ENCODE assay signal across 16 cellular contexts in genomic region chr1:243594455-243594854, GRCh38.
DNase-seq lines count a peak whose midpoint lies in the region; ATAC-seq, FAIRE-seq and TF ChIP-seq lines count a peak whose summit lies in the region.
"Had no signal": no experiment of that assay in that cellular context is flagged by ENCODE, and none has a peak within 500 bp of the region (broad histone marks: within the 10 kb centered on the region; RNA-seq: fewer than 3 reads in every experiment).

No MANE protein-coding gene starts in this region.

- H3K9me3 Mint-ChIP-seq in CD8-positive, alpha-beta memory T cell = peaks cover 0 to 7% (median 3%) of the 10 kb centered on the region in 5 donors
- peaks cover 13% of the 10 kb centered on the region for H3K9me3 Mint-ChIP-seq in activated CD8-positive, alpha-beta T cell treated with anti-CD3 and anti-CD28 coated beads, Interleukin-2, amount 10 ng/mL, durations not matched to agents 7 days and 5 days (ENCODE audit: insufficient read depth)
- H3K9me3 Mint-ChIP-seq in immature natural killer cell = peaks cover 0 to 1% (median 0%) of the 10 kb centered on the region in 6 donors
- H3K9me3 Mint-ChIP-seq in activated T-cell treated with anti-CD3 and anti-CD28 coated beads, Interleukin-2, amount 50 U/mL, for 24 hours = peaks cover 8% of the 10 kb centered on the region

- H3K27ac ChIP-seq in CD8-positive, alpha-beta memory T cell (ENCODE audit: low read depth, low read length) = no peak overlapping the region
- H3K27ac ChIP-seq: C4-2B had no signal

- peaks cover 15 to 32% (median 20%) of the 10 kb centered on the region in 3 donors for H3K36me3 Mint-ChIP-seq in CD8-positive, alpha-beta memory T cell
- peaks cover 12% of the 10 kb centered on the region for H3K36me3 Mint-ChIP-seq in activated CD8-positive, alpha-beta T cell treated with anti-CD3 and anti-CD28 coated beads, Interleukin-2, amount 10 ng/mL, durations not matched to agents 7 days and 5 days (ENCODE audit: low read depth)
- peaks cover 4 to 27% (median 13%) of the 10 kb centered on the region in 3 donors for H3K36me3 Mint-ChIP-seq in immature natural killer cell
- H3K36me3 Mint-ChIP-seq in activated T-cell treated with anti-CD3 and anti-CD28 coated beads, Interleukin-2, amount 50 U/mL, for 24 hours (ENCODE audit: low read depth) = peaks cover 50% of the 10 kb centered on the region

- no peak for DNase-seq in CD8-positive, alpha-beta memory T cell
- DNase-seq in H54 (ENCODE audit: insufficient read length, low spot score) = no peak
- no peak for DNase-seq in activated CD8-positive, alpha-beta T cell treated with anti-CD3 and anti-CD28 coated beads, Interleukin-2, amount 10 ng/mL, durations not matched to agents 7 days and 5 days
- DNase-seq in immature natural killer cell = no peak
- DNase-seq in activated T-cell treated with anti-CD3 and anti-CD28 coated beads, Interleukin-2, amount 50 U/mL, for 24 hours = no peak
- DNase-seq in NCI-H82 treated with DMSO at 0.1 percent for 48 hours (lab: John Stamatoyannopoulos, UW; ENCODE audit: unreplicated experiment) = no peak
- DNase-seq in G401 (ENCODE audit: low spot score) = no peak
- DNase-seq: BE2C; CD4-positive, alpha-beta memory T cell; COR-L47; DND-41; GF-D8 had no signal

- FAIRE-seq in H54 (lab: Jason Lieb, UNC) = peak; percentile 20
- FAIRE-seq: A204.1 had no signal

- peaks cover 35 to 71% (median 65%) of the 10 kb centered on the region in 3 donors for H3K4me1 Mint-ChIP-seq in CD8-positive, alpha-beta memory T cell
- H3K4me1 Mint-ChIP-seq in activated CD8-positive, alpha-beta T cell treated with anti-CD3 and anti-CD28 coated beads, Interleukin-2, amount 10 ng/mL, durations not matched to agents 7 days and 5 days (ENCODE audit: low read depth) = peaks cover 37% of the 10 kb centered on the region
- peaks cover 33 to 43% of the 10 kb centered on the region in 2 donors for H3K4me1 Mint-ChIP-seq in immature natural killer cell
- H3K4me1 Mint-ChIP-seq in activated T-cell treated with anti-CD3 and anti-CD28 coated beads, Interleukin-2, amount 50 U/mL, for 24 hours (ENCODE audit: low read depth) = peaks cover 37% of the 10 kb centered on the region

- no peaks in the 10 kb centered on the region for H3K36me3 ChIP-seq in CD8-positive, alpha-beta memory T cell (ENCODE audit: insufficient read depth, low read length)
- H3K36me3 ChIP-seq: BE2C had no signal

- no peak for ATAC-seq in activated CD8-positive, alpha-beta T cell treated with anti-CD3 and anti-CD28 coated beads, Interleukin-2, amount 10 ng/mL, durations not matched to agents 7 days and 5 days
- ATAC-seq: HCT116 had no signal

- CTCF ChIA-PET in CD8-positive, alpha-beta memory T cell (lab: Charles Lee) = no interaction called here
- CTCF ChIA-PET in activated CD8-positive, alpha-beta T cell treated with anti-CD3 and anti-CD28 coated beads, Interleukin-2, amount 10 ng/mL, durations not matched to agents 7 days and 5 days (lab: Charles Lee) = no interaction called here

- H3K27me3 Mint-ChIP-seq in CD8-positive, alpha-beta memory T cell = no peaks in the 10 kb centered on the region
- no peaks in the 10 kb centered on the region for H3K27me3 Mint-ChIP-seq in activated CD8-positive, alpha-beta T cell treated with anti-CD3 and anti-CD28 coated beads, Interleukin-2, amount 10 ng/mL, durations not matched to agents 7 days and 5 days (ENCODE audit: low read depth)
- peaks cover 0 to 6% (median 0%) of the 10 kb centered on the region in 3 donors for H3K27me3 Mint-ChIP-seq in immature natural killer cell (ENCODE audit: low read depth in 3 of 3)
- H3K27me3 Mint-ChIP-seq in activated T-cell treated with anti-CD3 and anti-CD28 coated beads, Interleukin-2, amount 50 U/mL, for 24 hours = no peaks in the 10 kb centered on the region
- H3K27me3 Mint-ChIP-seq: CD4-positive, alpha-beta memory T cell; IgD-negative memory B cell had no signal

- H3K4me3 Mint-ChIP-seq in CD8-positive, alpha-beta memory T cell = peak overlapping the region in 2 of 7 donors; percentile 14 to 16
- H3K4me3 Mint-ChIP-seq in activated CD8-positive, alpha-beta T cell treated with anti-CD3 and anti-CD28 coated beads, Interleukin-2, amount 10 ng/mL, durations not matched to agents 7 days and 5 days = no peak overlapping the region
- no peak overlapping the region for H3K4me3 Mint-ChIP-seq in immature natural killer cell
- H3K4me3 Mint-ChIP-seq in activated T-cell treated with anti-CD3 and anti-CD28 coated beads, Interleukin-2, amount 50 U/mL, for 24 hours = no peak overlapping the region
- H3K4me3 Mint-ChIP-seq: IgD-negative memory B cell had no signal

- H3K9me3 ChIP-seq in CD8-positive, alpha-beta memory T cell (ENCODE audit: low read length) = no peaks in the 10 kb centered on the region
- H3K9me3 ChIP-seq: BE2C had no signal

- H3K4me3 ChIP-seq in CD8-positive, alpha-beta memory T cell (ENCODE audit: low read length) = no peak overlapping the region

- TF ChIP-seq POLR2A in H54 (IDR thresholded peaks at IDR 0.05; ENCODE audit: low read depth, low read length) = no peak

- peak overlapping the region in 5 of 8 donors; percentile 23 to 89 (median 68) for H3K27ac Mint-ChIP-seq in CD8-positive, alpha-beta memory T cell
- peak overlapping the region; percentile 18 for H3K27ac Mint-ChIP-seq in activated CD8-positive, alpha-beta T cell treated with anti-CD3 and anti-CD28 coated beads, Interleukin-2, amount 10 ng/mL, durations not matched to agents 7 days and 5 days
- H3K27ac Mint-ChIP-seq in immature natural killer cell = peak overlapping the region in 4 of 6 donors; percentile 51 to 91 (median 70)
- no peak overlapping the region for H3K27ac Mint-ChIP-seq in activated T-cell treated with anti-CD3 and anti-CD28 coated beads, Interleukin-2, amount 50 U/mL, for 24 hours
- H3K27ac Mint-ChIP-seq: IgD-negative memory B cell had no signal

- H3K27me3 ChIP-seq in CD8-positive, alpha-beta memory T cell (ENCODE audit: insufficient read depth, low read length, poor library complexity, severe bottlenecking) = no peaks in the 10 kb centered on the region
- H3K27me3 ChIP-seq: BE2C had no signal

- in situ Hi-C loops in G401 (cut with HindIII; ENCODE audit: low sequenced_read_pairs) = no loop called here

- peaks cover 25% of the 10 kb centered on the region for H3K4me1 ChIP-seq in CD8-positive, alpha-beta memory T cell (ENCODE audit: insufficient read depth, low read length)

- POLR2A ChIA-PET in CD8-positive, alpha-beta memory T cell (lab: Charles Lee) = no interaction called here
- POLR2A ChIA-PET in activated CD8-positive, alpha-beta T cell treated with anti-CD3 and anti-CD28 coated beads, Interleukin-2, amount 10 ng/mL, durations not matched to agents 7 days and 5 days (lab: Charles Lee) = no interaction called here
